ENCODE assay signal across 26 cellular contexts in the genomic region with DNA sequence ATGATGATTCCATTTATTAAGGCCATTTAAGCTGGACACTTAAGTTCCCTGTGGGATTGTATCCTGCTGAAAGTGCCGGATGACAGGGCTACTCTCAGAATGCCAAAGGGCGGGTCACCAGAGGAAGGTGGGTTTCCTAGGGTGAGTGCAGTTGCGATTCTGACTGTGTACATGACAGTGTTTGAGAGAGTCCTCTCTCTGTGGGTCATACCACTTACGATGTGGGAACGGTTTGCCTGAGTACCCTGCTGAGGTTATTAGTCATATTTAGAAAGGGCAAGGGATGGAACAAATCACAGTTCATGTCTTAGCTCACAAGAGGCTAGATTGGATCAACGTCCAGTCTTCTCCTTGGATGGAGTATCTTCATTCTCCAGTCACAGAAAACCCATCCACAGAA.
"Had no signal": no experiment of that assay in that cellular context is flagged by ENCODE, and none has a peak within 500 bp of the region (broad histone marks: within the 10 kb centered on the region; RNA-seq: fewer than 3 reads in every experiment).

No MANE protein-coding gene starts in this region.

- H3K9me3 ChIP-seq: breast epithelium, left lung, lower lobe of right lung, prostate gland, uterus had no signal

- DNase-seq: activated CD4-positive, alpha-beta memory T cell treated with anti-CD3 and anti-CD28 coated beads for 36 hours; activated CD4-positive, alpha-beta T cell treated with anti-CD3 and anti-CD28 coated beads, Interleukin-2, amount 10 ng/mL, durations not matched to agents 24 days and 14 days; activated CD4-positive, CD25-positive, alpha-beta regulatory T cell treated with anti-CD3 and anti-CD28 coated beads, Interleukin-2, amount 50 U/mL, for 72 hours; activated gamma-delta T cell treated with Interleukin-2 at 50 U/mL for 16 hours; activated naive CD4-positive, alpha-beta T cell treated with anti-CD3 and anti-CD28 coated beads, Interleukin-2, amount 50 U/mL, for 16 hours; activated T-cell treated with anti-CD3 and anti-CD28 coated beads, Interleukin-2, amount 50 U/mL, for 4 hours; amniotic stem cell; effector CD8-positive, alpha-beta T cell; kidney glomerular epithelial cell; left lung; lower lobe of right lung; mesenchymal stem cell; naive thymus-derived CD8-positive, alpha-beta T cell; small intestine; stimulated activated CD4-positive, alpha-beta T cell treated with anti-CD3 and anti-CD28 coated beads, Interleukin-4, amount 100 ng/mL, for 24 hours; T-helper 17 cell; T1000; uterus had no signal

- ATAC-seq: activated T-cell treated with anti-CD3 and anti-CD28 coated beads, Interleukin-2, amount 50 U/mL, for 4 hours; activated T-helper 17 cell treated with anti-CD3 and anti-CD28 coated beads, Interleukin-2, amount 50 U/mL, for 72 hours; left lung; lower lobe of right lung; naive thymus-derived CD8-positive, alpha-beta T cell; sciatic nerve; stimulated activated effector memory CD8-positive, alpha-beta T cell treated with anti-CD3 and anti-CD28 coated beads, Interleukin-12 subunit alpha, Interleukin-12 subunit beta, amount 100 ng/mL, for 72 hours; T-helper 17 cell had no signal

- H3K27ac Mint-ChIP-seq: activated CD4-positive, alpha-beta memory T cell treated with anti-CD3 and anti-CD28 coated beads for 36 hours; activated CD4-positive, alpha-beta T cell treated with anti-CD3 and anti-CD28 coated beads, Interleukin-2, amount 10 ng/mL, durations not matched to agents 24 days and 14 days; activated T-helper 17 cell treated with anti-CD3 and anti-CD28 coated beads, Interleukin-2, amount 50 U/mL, for 72 hours; naive thymus-derived CD8-positive, alpha-beta T cell; stimulated activated effector memory CD8-positive, alpha-beta T cell treated with anti-CD3 and anti-CD28 coated beads, Interleukin-12 subunit alpha, Interleukin-12 subunit beta, amount 100 ng/mL, for 72 hours; stimulated activated naive CD8-positive, alpha-beta T cell treated with anti-CD3 and anti-CD28 coated beads, Interleukin-15, Interleukin-2, amounts not matched to agents 100 ng/mL and 50 ng/mL, for 24 hours; T-helper 17 cell; type B pancreatic cell had no signal

- H3K4me3 ChIP-seq: breast epithelium, left lung, lower lobe of right lung, prostate gland, uterus had no signal

- H3K27me3 ChIP-seq: breast epithelium, uterus had no signal

- H3K9me3 Mint-ChIP-seq: activated CD4-positive, alpha-beta T cell treated with anti-CD3 and anti-CD28 coated beads, Interleukin-2, amount 10 ng/mL, durations not matched to agents 24 days and 14 days; activated T-cell treated with anti-CD3 and anti-CD28 coated beads, Interleukin-2, amount 50 U/mL, for 4 hours; activated T-helper 17 cell treated with anti-CD3 and anti-CD28 coated beads, Interleukin-2, amount 50 U/mL, for 72 hours; central memory CD8-positive, alpha-beta T cell; stimulated activated effector memory CD8-positive, alpha-beta T cell treated with anti-CD3 and anti-CD28 coated beads, Interleukin-12 subunit alpha, Interleukin-12 subunit beta, amount 100 ng/mL, for 72 hours; stimulated activated naive CD8-positive, alpha-beta T cell treated with anti-CD3 and anti-CD28 coated beads, Interleukin-15, Interleukin-2, amounts not matched to agents 100 ng/mL and 50 ng/mL, for 24 hours; type B pancreatic cell had no signal

- H3K4me1 ChIP-seq: breast epithelium, left lung, lower lobe of right lung, prostate gland, uterus had no signal

- H3K36me3 Mint-ChIP-seq: activated CD4-positive, alpha-beta memory T cell treated with anti-CD3 and anti-CD28 coated beads for 36 hours; naive thymus-derived CD8-positive, alpha-beta T cell; stimulated activated effector memory CD8-positive, alpha-beta T cell treated with anti-CD3 and anti-CD28 coated beads, Interleukin-12 subunit alpha, Interleukin-12 subunit beta, amount 100 ng/mL, for 72 hours; type B pancreatic cell had no signal

- H3K4me3 Mint-ChIP-seq: activated CD4-positive, alpha-beta memory T cell treated with anti-CD3 and anti-CD28 coated beads for 36 hours; activated CD4-positive, alpha-beta T cell treated with anti-CD3 and anti-CD28 coated beads, Interleukin-2, amount 10 ng/mL, durations not matched to agents 24 days and 14 days; activated T-cell treated with anti-CD3 and anti-CD28 coated beads, Interleukin-2, amount 50 U/mL, for 4 hours; activated T-helper 17 cell treated with anti-CD3 and anti-CD28 coated beads, Interleukin-2, amount 50 U/mL, for 72 hours; central memory CD8-positive, alpha-beta T cell; naive thymus-derived CD8-positive, alpha-beta T cell; stimulated activated effector memory CD8-positive, alpha-beta T cell treated with anti-CD3 and anti-CD28 coated beads, Interleukin-12 subunit alpha, Interleukin-12 subunit beta, amount 100 ng/mL, for 72 hours; stimulated activated naive CD8-positive, alpha-beta T cell treated with anti-CD3 and anti-CD28 coated beads, Interleukin-15, Interleukin-2, amounts not matched to agents 100 ng/mL and 50 ng/mL, for 24 hours; T-helper 17 cell; type B pancreatic cell had no signal

- H3K4me1 Mint-ChIP-seq: activated CD4-positive, alpha-beta T cell treated with anti-CD3 and anti-CD28 coated beads, Interleukin-2, amount 10 ng/mL, durations not matched to agents 24 days and 14 days; activated T-helper 17 cell treated with anti-CD3 and anti-CD28 coated beads, Interleukin-2, amount 50 U/mL, for 72 hours; central memory CD8-positive, alpha-beta T cell; naive thymus-derived CD8-positive, alpha-beta T cell; stimulated activated effector memory CD8-positive, alpha-beta T cell treated with anti-CD3 and anti-CD28 coated beads, Interleukin-12 subunit alpha, Interleukin-12 subunit beta, amount 100 ng/mL, for 72 hours; T-helper 17 cell had no signal

- H3K36me3 ChIP-seq: breast epithelium, left lung, lower lobe of right lung, prostate gland, uterus had no signal

- H3K27ac ChIP-seq: breast epithelium, left lung, lower lobe of right lung, prostate gland, uterus had no signal
